19 cellular contexts compared by ENCODE assay signal in the genomic region with DNA sequence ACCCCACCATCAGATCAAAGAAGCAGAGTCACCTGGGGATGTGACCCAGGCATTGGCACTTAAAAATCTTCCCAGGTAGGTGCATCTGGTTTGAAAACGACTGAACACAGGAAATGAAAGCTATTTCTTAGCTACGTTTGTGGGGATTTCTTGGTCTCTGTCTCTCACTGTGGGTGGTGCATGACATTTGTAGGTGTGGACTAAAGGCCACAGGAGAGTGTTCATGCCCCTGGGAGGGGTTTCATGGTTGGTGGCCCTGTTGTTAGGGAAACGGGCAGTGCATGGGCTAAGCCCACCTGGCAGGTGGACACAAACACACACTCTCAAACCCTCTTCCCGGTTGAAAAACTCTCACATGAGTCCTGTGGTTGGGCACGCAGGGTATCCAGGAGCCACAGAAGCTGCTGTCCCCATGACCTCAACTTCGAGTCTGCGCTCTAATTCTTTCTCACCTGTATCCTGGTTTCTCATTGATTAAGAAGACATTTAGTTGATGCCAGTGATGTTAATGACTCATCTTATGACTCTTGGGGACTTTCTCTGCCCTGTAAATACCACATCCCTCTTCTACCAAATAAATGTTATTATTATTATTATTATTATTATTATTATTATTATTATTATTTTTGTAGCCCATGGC.
DNase-seq lines count a peak whose midpoint lies in the region; ATAC-seq lines count a peak whose summit lies in the region.
"Had no signal": no experiment of that assay in that cellular context is flagged by ENCODE, and none has a peak within 500 bp of the region (broad histone marks: within the 10 kb centered on the region; RNA-seq: fewer than 3 reads in every experiment).

No MANE protein-coding gene starts in this region.

- peaks cover 2% of the 10 kb centered on the region for H3K36me3 Mint-ChIP-seq in activated T-cell treated with anti-CD3 and anti-CD28 coated beads, Interleukin-2, amount 50 U/mL, for 4 hours (ENCODE audit: insufficient read depth)
- no peaks in the 10 kb centered on the region for H3K36me3 Mint-ChIP-seq in activated naive CD8-positive, alpha-beta T cell

- H3K27ac Mint-ChIP-seq in activated naive CD8-positive, alpha-beta T cell = peak overlapping the region; percentile 83

- peaks cover 11% of the 10 kb centered on the region for H3K4me1 Mint-ChIP-seq in activated T-cell treated with anti-CD3 and anti-CD28 coated beads, Interleukin-2, amount 50 U/mL, for 4 hours (ENCODE audit: low read depth)
- H3K4me1 Mint-ChIP-seq in activated naive CD8-positive, alpha-beta T cell (ENCODE audit: low read depth) = peaks cover 33% of the 10 kb centered on the region

- no peak overlapping the region for H3K4me3 Mint-ChIP-seq in activated T-cell treated with anti-CD3 and anti-CD28 coated beads, Interleukin-2, amount 50 U/mL, for 4 hours
- H3K4me3 Mint-ChIP-seq in activated naive CD8-positive, alpha-beta T cell = no peak overlapping the region

- H3K27me3 Mint-ChIP-seq in activated T-cell treated with anti-CD3 and anti-CD28 coated beads, Interleukin-2, amount 50 U/mL, for 4 hours (ENCODE audit: low read depth) = no peaks in the 10 kb centered on the region
- no peaks in the 10 kb centered on the region for H3K27me3 Mint-ChIP-seq in activated naive CD8-positive, alpha-beta T cell

- DNase-seq in activated T-cell treated with anti-CD3 and anti-CD28 coated beads, Interleukin-2, amount 50 U/mL, for 4 hours = no peak
- no peak for DNase-seq in activated T-cell treated with anti-CD3 and anti-CD28 coated beads, Interleukin-2, amount 50 U/mL, for 48 hours
- DNase-seq in stimulated activated naive CD8-positive, alpha-beta T cell treated with anti-CD3 and anti-CD28 coated beads, Interleukin-15, Interleukin-2, amounts not matched to agents 100 U/mL and 50 U/mL, for 24 hours = peak; percentile 16
- no peak for DNase-seq in left lobe of liver (ENCODE audit: low spot score)
- no peak for DNase-seq in NCI-H187 treated with DMSO at 0.1 percent for 48 hours (lab: John Stamatoyannopoulos, UW)
- DNase-seq: ACHN; activated CD4-positive, alpha-beta T cell treated with anti-CD3 and anti-CD28 coated beads, Interleukin-2, amount 50 U/mL, for 4 hours; activated effector memory CD4-positive, alpha-beta T cell treated with anti-CD3 and anti-CD28 coated beads, Interleukin-2, amount 50 U/mL, for 16 hours; DMS153; effector CD4-positive, alpha-beta T cell; GDM1; left cardiac atrium; NCI-H2029 treated with DMSO at 0.1 percent for 48 hours; NCI-H510A; small intestine; stimulated activated CD4-positive, alpha-beta T cell treated with anti-CD3 and anti-CD28 coated beads, Interleukin-4, amount 100 ng/mL, for 1 hour had no signal

- peak; percentile 34 to 58 for ATAC-seq in activated T-cell treated with anti-CD3 and anti-CD28 coated beads, Interleukin-2, amount 50 U/mL, for 4 hours
- ATAC-seq in GM18907 (IDR thresholded peaks at IDR 0.05; ENCODE audit: unreplicated experiment) (peak; percentile 66), HG02763 (IDR thresholded peaks at IDR 0.05; ENCODE audit: unreplicated experiment) (no peak), left lobe of liver (no peak)
- peak; percentile 74 for ATAC-seq in stimulated activated naive CD8-positive, alpha-beta T cell treated with anti-CD3 and anti-CD28 coated beads, Interleukin-15, Interleukin-2, amounts not matched to agents 100 U/mL and 50 U/mL, for 24 hours
- ATAC-seq: left cardiac atrium had no signal

- no peaks in the 10 kb centered on the region for H3K9me3 Mint-ChIP-seq in activated T-cell treated with anti-CD3 and anti-CD28 coated beads, Interleukin-2, amount 50 U/mL, for 4 hours
- H3K9me3 Mint-ChIP-seq in activated naive CD8-positive, alpha-beta T cell (ENCODE audit: low read depth) = no peaks in the 10 kb centered on the region

Comparison
In these comparisons a context has a peak if more than half of its experiments do, and no peak if none do; other contexts are left out.
1. ATAC-seq: peak in activated T-cell treated with anti-CD3 and anti-CD28 coated beads, Interleukin-2, amount 50 U/mL, for 4 hours (2 of 2), GM18907 (single experiment) and stimulated activated naive CD8-positive, alpha-beta T cell treated with anti-CD3 and anti-CD28 coated beads, Interleukin-15, Interleukin-2, amounts not matched to agents 100 U/mL and 50 U/mL, for 24 hours (single experiment); none in HG02763 (single experiment) and left lobe of liver (single experiment).